ENCODE assay signal across 1 cellular context in the genomic region with DNA sequence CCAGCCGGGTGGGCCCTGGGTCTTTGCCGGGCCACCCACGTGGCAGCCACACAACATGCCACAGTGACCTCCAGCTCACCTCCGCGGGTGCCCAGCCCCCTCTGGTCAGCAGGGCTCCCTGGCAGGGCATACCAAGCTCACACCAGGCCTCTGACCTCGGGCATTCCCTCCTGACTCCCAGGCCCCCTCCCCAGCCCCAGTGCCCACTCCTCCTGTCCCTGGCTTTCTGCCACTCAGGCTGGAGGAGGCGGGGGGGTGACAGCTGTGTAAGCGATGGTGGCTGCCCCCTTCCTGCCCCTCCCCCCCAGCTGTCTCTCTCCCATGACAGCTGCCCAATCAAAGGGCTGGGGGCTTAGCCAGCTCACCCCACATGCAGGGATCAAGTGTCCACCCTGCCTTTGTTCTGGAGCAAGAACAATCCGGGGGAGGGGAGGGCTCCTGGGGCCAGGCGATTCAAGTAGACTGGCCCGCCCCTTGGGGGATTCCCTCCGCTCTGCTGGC.
TF ChIP-seq lines count a peak whose summit lies in the region.

No MANE protein-coding gene starts in this region.

TF ChIP-seq in GM23338, 12 proteins besides CTCF, POLR2A, EP300 and RAD21 (continued from another document):
- TF ChIP-seq, protein P1, sequence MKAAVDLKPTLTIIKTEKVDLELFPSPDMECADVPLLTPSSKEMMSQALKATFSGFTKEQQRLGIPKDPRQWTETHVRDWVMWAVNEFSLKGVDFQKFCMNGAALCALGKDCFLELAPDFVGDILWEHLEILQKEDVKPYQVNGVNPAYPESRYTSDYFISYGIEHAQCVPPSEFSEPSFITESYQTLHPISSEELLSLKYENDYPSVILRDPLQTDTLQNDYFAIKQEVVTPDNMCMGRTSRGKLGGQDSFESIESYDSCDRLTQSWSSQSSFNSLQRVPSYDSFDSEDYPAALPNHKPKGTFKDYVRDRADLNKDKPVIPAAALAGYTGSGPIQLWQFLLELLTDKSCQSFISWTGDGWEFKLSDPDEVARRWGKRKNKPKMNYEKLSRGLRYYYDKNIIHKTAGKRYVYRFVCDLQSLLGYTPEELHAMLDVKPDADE (IDR thresholded peaks at IDR 0.05): no peak
- TF ChIP-seq STAT1 (IDR thresholded peaks at IDR 0.05; ENCODE audit: unreplicated experiment) (no peak), ZNF331 (CRISPR knock-in tag; IDR thresholded peaks at IDR 0.05; ENCODE audit: low read depth) (no peak), JUNB (IDR thresholded peaks at IDR 0.05; ENCODE audit: unreplicated experiment) (no peak), EZH2phosphoT487 (IDR thresholded peaks at IDR 0.05; ENCODE audit: unreplicated experiment) (no peak), EZH2 (IDR thresholded peaks at IDR 0.05; ENCODE audit: low read depth, unreplicated experiment) (no peak), ZNF114 (CRISPR knock-in tag; IDR thresholded peaks at IDR 0.05) (no peak)
- TF ChIP-seq, protein P2, sequence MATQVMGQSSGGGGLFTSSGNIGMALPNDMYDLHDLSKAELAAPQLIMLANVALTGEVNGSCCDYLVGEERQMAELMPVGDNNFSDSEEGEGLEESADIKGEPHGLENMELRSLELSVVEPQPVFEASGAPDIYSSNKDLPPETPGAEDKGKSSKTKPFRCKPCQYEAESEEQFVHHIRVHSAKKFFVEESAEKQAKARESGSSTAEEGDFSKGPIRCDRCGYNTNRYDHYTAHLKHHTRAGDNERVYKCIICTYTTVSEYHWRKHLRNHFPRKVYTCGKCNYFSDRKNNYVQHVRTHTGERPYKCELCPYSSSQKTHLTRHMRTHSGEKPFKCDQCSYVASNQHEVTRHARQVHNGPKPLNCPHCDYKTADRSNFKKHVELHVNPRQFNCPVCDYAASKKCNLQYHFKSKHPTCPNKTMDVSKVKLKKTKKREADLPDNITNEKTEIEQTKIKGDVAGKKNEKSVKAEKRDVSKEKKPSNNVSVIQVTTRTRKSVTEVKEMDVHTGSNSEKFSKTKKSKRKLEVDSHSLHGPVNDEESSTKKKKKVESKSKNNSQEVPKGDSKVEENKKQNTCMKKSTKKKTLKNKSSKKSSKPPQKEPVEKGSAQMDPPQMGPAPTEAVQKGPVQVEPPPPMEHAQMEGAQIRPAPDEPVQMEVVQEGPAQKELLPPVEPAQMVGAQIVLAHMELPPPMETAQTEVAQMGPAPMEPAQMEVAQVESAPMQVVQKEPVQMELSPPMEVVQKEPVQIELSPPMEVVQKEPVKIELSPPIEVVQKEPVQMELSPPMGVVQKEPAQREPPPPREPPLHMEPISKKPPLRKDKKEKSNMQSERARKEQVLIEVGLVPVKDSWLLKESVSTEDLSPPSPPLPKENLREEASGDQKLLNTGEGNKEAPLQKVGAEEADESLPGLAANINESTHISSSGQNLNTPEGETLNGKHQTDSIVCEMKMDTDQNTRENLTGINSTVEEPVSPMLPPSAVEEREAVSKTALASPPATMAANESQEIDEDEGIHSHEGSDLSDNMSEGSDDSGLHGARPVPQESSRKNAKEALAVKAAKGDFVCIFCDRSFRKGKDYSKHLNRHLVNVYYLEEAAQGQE (IDR thresholded peaks at IDR 0.05; ENCODE audit: unreplicated experiment): no peak
